In genomic region chr19:41595258-41595889, GRCh38 we compare ENCODE assay signal across 8 cellular contexts. TPM values are rescaled to one million over a fixed set of nuclear protein-coding genes. Genes with fewer than 3 reads are reported as not detected.
A peak's percentile ranks its signal among the peaks of the same experiment; 100 is the strongest.
DNase-seq lines count a peak whose midpoint lies in the region; ATAC-seq and TF ChIP-seq lines count a peak whose summit lies in the region.

No MANE protein-coding gene starts in this region.

- CTCF ChIA-PET in CD8-positive, alpha-beta T cell (lab: Charles Lee): interaction anchor here (0.7 to 5.6 kb wide), 9 partner anchors 9 to 155 kb away, joined by 3 to 47 read pairs (median 4); partner anchors contain the start of gene DMAC2
- CTCF ChIA-PET in WTC11 (lab: Charles Lee): interaction anchor here (4.5 to 5.5 kb wide), 2 partner anchors 24 to 146 kb away, joined by 20 to 33 read pairs; no protein-coding TSS in a partner anchor

- H3K27me3 Mint-ChIP-seq in CD8-positive, alpha-beta T cell (ENCODE audit: low read depth): peaks cover 41% of the 10 kb centered on the region
- H3K27me3 Mint-ChIP-seq in WTC11 (ENCODE audit: low read depth): peaks cover 68% of the 10 kb centered on the region

- POLR2A ChIA-PET in CD8-positive, alpha-beta T cell (lab: Charles Lee): no interaction called here
- POLR2A ChIA-PET in WTC11 (lab: Charles Lee): no interaction called here

- intact Hi-C loops in CD8-positive, alpha-beta T cell (cut with DNase I, micrococcal nuclease): loop anchor here (1.0 to 10.0 kb wide), 4 partner anchors 19 to 391 kb away; partner anchors contain the start of gene CEACAM21 (in 1 of the 2)

- H3K36me3 Mint-ChIP-seq in CD8-positive, alpha-beta T cell: no peaks in the 10 kb centered on the region
- no peaks in the 10 kb centered on the region for H3K36me3 Mint-ChIP-seq in WTC11

- H3K4me3 Mint-ChIP-seq in CD8-positive, alpha-beta T cell: no peak overlapping the region
- H3K4me3 Mint-ChIP-seq in WTC11: no peak overlapping the region

- ATAC-seq in CD8-positive, alpha-beta T cell: peak; percentile 87
- ATAC-seq in WTC11 (peak; percentile 81), HG03378 (IDR thresholded peaks at IDR 0.05; ENCODE audit: unreplicated experiment) (no peak)

- peak; percentile 48 for TF ChIP-seq CTCF in CD8-positive, alpha-beta T cell (IDR thresholded peaks at IDR 0.05)
- peak; percentile 53 for TF ChIP-seq CTCF in WTC11 (IDR thresholded peaks at IDR 0.05)

- H3K9me3 ChIP-seq in CD8-positive, alpha-beta T cell (ENCODE audit: low read length): no peaks in the 10 kb centered on the region

- no peaks in the 10 kb centered on the region for H3K9me3 Mint-ChIP-seq in CD8-positive, alpha-beta T cell
- H3K9me3 Mint-ChIP-seq in WTC11: no peaks in the 10 kb centered on the region

- H3K27ac Mint-ChIP-seq in CD8-positive, alpha-beta T cell: no peak overlapping the region
- no peak overlapping the region for H3K27ac Mint-ChIP-seq in WTC11

- H3K4me1 ChIP-seq in CD8-positive, alpha-beta T cell (ENCODE audit: insufficient read depth, low read length): no peaks in the 10 kb centered on the region

- H3K27me3 ChIP-seq in CD8-positive, alpha-beta T cell (ENCODE audit: insufficient read depth, low read length): no peaks in the 10 kb centered on the region

- no peaks in the 10 kb centered on the region for H3K36me3 ChIP-seq in CD8-positive, alpha-beta T cell (ENCODE audit: insufficient read depth, low read length)

- no peak overlapping the region for H3K27ac ChIP-seq in CD8-positive, alpha-beta T cell (ENCODE audit: low read depth, low read length)

- H3K4me1 Mint-ChIP-seq in CD8-positive, alpha-beta T cell (ENCODE audit: low read depth): peaks cover 6% of the 10 kb centered on the region
- peaks cover 14% of the 10 kb centered on the region for H3K4me1 Mint-ChIP-seq in WTC11

- no peak overlapping the region for H3K4me3 ChIP-seq in CD8-positive, alpha-beta T cell (ENCODE audit: low read depth, low read length)

- DNase-seq in CD8-positive, alpha-beta T cell: peak; percentile 26 to 70 (median 58)
- DNase-seq in H4 (ENCODE audit: low spot score): peak; percentile 87
- peak; percentile 18 for DNase-seq in NCI-H2171 (lab: John Stamatoyannopoulos, UW)
- peak; percentile 65 for DNase-seq in WTC11 (ENCODE audit: low spot score)
- peak; percentile 72 for DNase-seq in central memory CD4-positive, alpha-beta T cell
- DNase-seq in left kidney (ENCODE audit: low read depth, low spot score): peak; percentile 62
- DNase-seq in stimulated activated CD8-positive, alpha-beta memory T cell treated with anti-CD3 and anti-CD28 coated beads, Interleukin-12 subunit alpha, Interleukin-12 subunit beta, amount 100 ng/mL, for 4 hours (ENCODE audit: low read depth): peak; percentile 30

TF ChIP-seq in WTC11, 78 proteins besides CTCF, POLR2A, EP300 and RAD21 (continues in another document):
- TF ChIP-seq ZNF232 (CRISPR knock-in tag; IDR thresholded peaks at IDR 0.05) (no peak), CREM (CRISPR knock-in tag; IDR thresholded peaks at IDR 0.05) (no peak), GTF2I (CRISPR knock-in tag; conservative IDR thresholded peaks at IDR 0.05) (no peak), AFF4 (CRISPR knock-in tag; IDR thresholded peaks at IDR 0.05; ENCODE audit: borderline replicate concordance) (no peak), ZNF532 (CRISPR knock-in tag; IDR thresholded peaks at IDR 0.05; ENCODE audit: borderline replicate concordance) (no peak), TP53 (CRISPR knock-in tag; IDR thresholded peaks at IDR 0.05) (no peak), E2F5 (CRISPR knock-in tag; IDR thresholded peaks at IDR 0.05) (no peak), ZSCAN18 (CRISPR knock-in tag; IDR thresholded peaks at IDR 0.05) (no peak), KAT7 (CRISPR knock-in tag; IDR thresholded peaks at IDR 0.05; ENCODE audit: borderline replicate concordance) (no peak), FOXK1 (CRISPR knock-in tag; IDR thresholded peaks at IDR 0.05) (no peak), TEAD1 (CRISPR knock-in tag; IDR thresholded peaks at IDR 0.05) (no peak)

RNA-seq across cellular contexts. Expression of gene CEACAM21, which starts 19.4 kb away (rescaled TPM):
- 1 to 10 TPM; 8.3 to 8.8 TPM for total RNA-seq in CD8-positive, alpha-beta T cell
- 0.14 TPM in 1 of 2 replicates, not detected in the other for total RNA-seq in H4 (2014; rRNA removed; shearing (Covaris generic))
- total RNA-seq in WTC11 (2021): 0.35 to 0.55 TPM in 2 of 3 replicates, not detected in the other

RNA-seq across cellular contexts. Expression of gene CEACAM4, which starts 31.5 kb away (rescaled TPM):
- total RNA-seq in CD8-positive, alpha-beta T cell: not detected
- not detected in 2 replicates for total RNA-seq in H4 (2014; rRNA removed; shearing (Covaris generic))
- total RNA-seq in WTC11 (2021): not detected in 3 replicates

Comparison
In these comparisons a context has a peak if more than half of its experiments do, and no peak if none do; other contexts are left out.
1. DNase-seq: peak in every context shown above with its lines; median percentile 87 in H4; 72 in central memory CD4-positive, alpha-beta T cell; 65 in WTC11; 62 in left kidney; 58 in CD8-positive, alpha-beta T cell; 30 in stimulated activated CD8-positive, alpha-beta memory T cell treated with anti-CD3 and anti-CD28 coated beads, Interleukin-12 subunit alpha, Interleukin-12 subunit beta, amount 100 ng/mL, for 4 hours; 18 in NCI-H2171.